8 cellular contexts compared by ENCODE assay signal in genomic region chr19:40348961-40349507, GRCh38. TPM values are rescaled to one million over a fixed set of nuclear protein-coding genes. Genes with fewer than 3 reads are reported as not detected.
DNase-seq lines count a peak whose midpoint lies in the region; ATAC-seq and TF ChIP-seq lines count a peak whose summit lies in the region.

No MANE protein-coding gene starts in this region.

- DNase-seq in Ammon's horn (ENCODE audit: low spot score) (peak; percentile 43), caudate nucleus (lab: John Stamatoyannopoulos, UW) (peak in 9 of 61 donors; percentile 10 to 63 (median 21)), lung (ENCODE audit: low spot score) (no peak), tibial artery (no peak)

- peak overlapping the region; percentile 84 for H3K4me2 ChIP-seq in OCI-LY3 (ENCODE audit: low read length)

- TF ChIP-seq CTCF in OCI-LY3 (IDR thresholded peaks at IDR 0.05; ENCODE audit: low read depth, low read length) (no peak), lung (IDR thresholded peaks at IDR 0.05; ENCODE audit: control extremely low read depth, extremely low read depth) (no peak), tibial artery (IDR thresholded peaks at IDR 0.05) (no peak)

- H3K9ac ChIP-seq in OCI-LY3 (ENCODE audit: low read length), result peak overlapping the region; percentile 47

- H3K36me3 ChIP-seq in OCI-LY3 (replicated peaks; ENCODE audit: low read depth, low read length) (peaks cover 2% of the 10 kb centered on the region), lung (ENCODE audit: control insufficient read depth in 2 of 2, insufficient read depth in 2 of 2, low read length in 2 of 2) (no peaks in the 10 kb centered on the region), tibial artery (no peaks in the 10 kb centered on the region)

- peaks cover 3% of the 10 kb centered on the region; the same call in 1 of the 2 replicates for H4K20me1 ChIP-seq in OCI-LY3 (ENCODE audit: insufficient read depth, low read length)

- H3K79me2 ChIP-seq in OCI-LY3 (ENCODE audit: low read length), result peaks cover 20% of the 10 kb centered on the region

- H3K4me1 ChIP-seq in OCI-LY3 (ENCODE audit: low read length), result peaks cover 14% of the 10 kb centered on the region
- H3K4me1 ChIP-seq in lung (ENCODE audit: control insufficient read depth in 2 of 2, insufficient read depth in 2 of 2, low read length in 2 of 2), result peaks cover 0 to 5% of the 10 kb centered on the region in 2 donors
- H3K4me1 ChIP-seq in tibial artery, result peaks cover 0 to 35% (median 8%) of the 10 kb centered on the region in 4 donors

- peak; percentile 2 for ATAC-seq in GM21528 (IDR thresholded peaks at IDR 0.05; ENCODE audit: low FRiP score, unreplicated experiment)
- no peak for ATAC-seq in lung (ENCODE audit: insufficient read depth, low FRiP score)
- ATAC-seq in HG03439 (IDR thresholded peaks at IDR 0.05; ENCODE audit: unreplicated experiment), result no peak
- no peak for ATAC-seq in GM18502 (IDR thresholded peaks at IDR 0.05; ENCODE audit: poor library complexity, unreplicated experiment)

- no peaks in the 10 kb centered on the region for H3K27me3 ChIP-seq in OCI-LY3 (ENCODE audit: low read depth, low read length)
- H3K27me3 ChIP-seq in lung (ENCODE audit: control insufficient read depth, insufficient read depth), result no peaks in the 10 kb centered on the region
- no peaks in the 10 kb centered on the region for H3K27me3 ChIP-seq in tibial artery

- intact Hi-C loops in tibial artery (cut with DNase I; ENCODE audit: low total_unique reads), result no loop called here

- 11% methylated on average over 17 of the region's 17 CpGs for WGBS in lung, 2 donors

- H3K4me3 ChIP-seq in OCI-LY3 (ENCODE audit: low read length) (peak overlapping the region; percentile 77), lung (peak overlapping the region; percentile 56), tibial artery (peak overlapping the region; percentile 58 to 68)

- H2AFZ ChIP-seq in OCI-LY3 (ENCODE audit: low read depth, low read length), result no peak overlapping the region

- H3K27ac ChIP-seq in OCI-LY3 (ENCODE audit: low read length) (no peak overlapping the region), caudate nucleus (ENCODE audit: low read depth, low read length) (peak overlapping the region; percentile 28), lung (ENCODE audit: low read depth in 1 of 2, low read length in 1 of 2) (peak overlapping the region; percentile 40 to 77), tibial artery (peak overlapping the region; percentile 61 to 81)

- H3K9me3 ChIP-seq in OCI-LY3 (ENCODE audit: insufficient read depth, low read length) (no peaks in the 10 kb centered on the region), lung (ENCODE audit: control insufficient read depth in 2 of 2, insufficient read depth in 1 of 2, low read length in 1 of 2) (no peaks in the 10 kb centered on the region), tibial artery (no peaks in the 10 kb centered on the region)

RNA-seq across cellular contexts. Expression of gene PLD3, which starts 0.5 kb away (rescaled TPM):
- 100 to 1,000 TPM; 257 to 407 TPM for total RNA-seq in lung
- 100 to 1,000 TPM; 205 to 219 TPM for polyA plus RNA-seq in lung

RNA-seq across cellular contexts. Expression of gene C19orf47, which starts 0.8 kb away (rescaled TPM):
- 10 to 100 TPM in 1 of 2 donors, 1 to 10 TPM in 1; 9.8 to 18.0 TPM for total RNA-seq in lung
- polyA plus RNA-seq in lung, result 10 to 100 TPM; 11.7 to 26.3 TPM

RNA-seq across cellular contexts. Expression of gene HIPK4, which starts 40.9 kb away (rescaled TPM):
- under 1 TPM in 1 of 2 donors, not detected in 1; 0.43 TPM for total RNA-seq in lung
- under 1 TPM; 0.10 to 0.22 TPM for polyA plus RNA-seq in lung
